ENCODE assay signal across 7 cellular contexts in the genomic region with DNA sequence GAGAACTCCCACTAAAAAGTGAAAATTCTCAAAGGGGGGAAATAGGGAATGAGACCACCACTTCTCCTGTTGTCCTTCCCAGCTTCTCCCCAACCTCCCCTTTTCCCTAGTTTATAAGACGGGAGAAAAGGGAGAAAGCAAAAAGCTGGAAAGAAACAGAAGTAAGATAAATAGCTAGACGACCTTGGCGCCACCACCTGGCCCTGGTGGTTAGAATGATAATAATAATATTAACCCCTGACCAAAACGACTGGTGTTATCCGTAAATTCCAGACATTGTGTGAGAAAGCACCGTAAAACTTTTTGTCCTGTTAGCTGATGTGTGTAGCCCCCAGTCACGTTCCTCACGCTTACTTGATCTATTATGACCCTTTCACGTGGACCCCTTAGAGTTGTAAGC. TPM values are rescaled to one million over a fixed set of nuclear protein-coding genes. Genes with fewer than 3 reads are reported as not detected.
DNase-seq lines count a peak whose midpoint lies in the region; ATAC-seq, FAIRE-seq and TF ChIP-seq lines count a peak whose summit lies in the region.
"Not testable (repeated sequence)": the region's sequence is repeated elsewhere in the genome, so short reads cannot be mapped to it uniquely, and the experiment has no call there.
"Had no signal": no experiment of that assay in that cellular context is flagged by ENCODE, and none has a peak within 500 bp of the region (broad histone marks: within the 10 kb centered on the region; RNA-seq: fewer than 3 reads in every experiment).

No MANE protein-coding gene starts in this region.

- CTCF ChIA-PET in HepG2 (lab: Yijun Ruan, JAX; ENCODE audit: low intra/inter-chr PET ratio, low total read pairs): interaction anchor here (1.5 kb wide), 1 partner anchor 112 kb away, joined by 3 read pairs; no protein-coding TSS in a partner anchor

- not testable (repeated sequence) for H3K36me3 Mint-ChIP-seq in chondrocyte (ENCODE audit: low read depth)

- not testable (repeated sequence) for H3F3A ChIP-seq in Loucy (ENCODE audit: low read depth); smooth muscle cell (ENCODE audit: low read depth)

- not testable (repeated sequence) for H3K4me2 ChIP-seq in Loucy (ENCODE audit: low read depth, low read length, poor library complexity, severe bottlenecking); HepG2 (ENCODE audit: low read depth, low read length)
- H3K4me2 ChIP-seq in smooth muscle cell: peak overlapping the region; percentile 39

- H3K27me3 Mint-ChIP-seq in chondrocyte (ENCODE audit: low read depth): not testable (repeated sequence)

- not testable (repeated sequence) for TF ChIP-seq RAD21 in HepG2 (CRISPR knock-in tag; IDR thresholded peaks at IDR 0.05)

- intact Hi-C loops in adrenal gland (cut with DNase I); HepG2 (cut with micrococcal nuclease; ENCODE audit: unreplicated experiment): not testable (repeated sequence)

- peak overlapping the region; percentile 41 for H3K27ac Mint-ChIP-seq in chondrocyte (ENCODE audit: unreplicated experiment)

- BruUV-seq in HepG2 (replicated peaks; lab: Mats Ljungman, UMichigan): not testable (repeated sequence)

- not testable (repeated sequence) for H3K9ac ChIP-seq in Loucy (ENCODE audit: low read depth, low read length, poor library complexity, severe bottlenecking); HepG2 (ENCODE audit: insufficient read depth, low read depth, low read length); smooth muscle cell (ENCODE audit: low read depth)

- DNase-seq in adrenal gland: peak in 2 of 7 donors; percentile 48 to 53
- DNase-seq in chondrocyte (ENCODE audit: low spot score); HepG2 (ENCODE audit: low spot score); smooth muscle cell (lab: John Stamatoyannopoulos, UW; ENCODE audit: unreplicated experiment): not testable (repeated sequence)

- H3K79me2 ChIP-seq in Loucy (ENCODE audit: insufficient read depth, low read length); HepG2 (ENCODE audit: insufficient read depth, low read length); smooth muscle cell (ENCODE audit: low read depth): not testable (repeated sequence)

- not testable (repeated sequence) for H2AFZ ChIP-seq in Loucy (ENCODE audit: low read length); HepG2 (ENCODE audit: low read length); smooth muscle cell (ENCODE audit: low read depth)

- not testable (repeated sequence) for TF ChIP-seq POLR2A in adrenal gland (IDR thresholded peaks at IDR 0.05); HepG2 (IDR thresholded peaks at IDR 0.05; ENCODE audit: insufficient read depth in 1 of 2, low read depth in 2 of 2, low read length in 2 of 2)

- H3K9me3 Mint-ChIP-seq in chondrocyte (ENCODE audit: low read depth): not testable (repeated sequence)

- 39 to 51% (median 43%) methylated on average over 9 of the region's 9 CpGs for WGBS in adrenal gland, 4 donors
- WGBS in HepG2 (ENCODE audit: low lambda C conversion rate): 28% methylated on average over 9 of the region's 9 CpGs
- WGBS in smooth muscle cell (ENCODE audit: low lambda C conversion rate): 84% methylated on average over 9 of the region's 9 CpGs

- not testable (repeated sequence) for TF ChIP-seq EP300 in HepG2 (IDR thresholded peaks at IDR 0.05; ENCODE audit: low read depth in 2 of 2, low read length in 2 of 2); HepG2 (CRISPR knock-in tag; IDR thresholded peaks at IDR 0.05; ENCODE audit: borderline replicate concordance)

- H3K4me1 ChIP-seq in Loucy (ENCODE audit: insufficient read depth, low read length, poor library complexity, severe bottlenecking) (peaks cover 13% of the 10 kb centered on the region), adrenal gland (replicated peaks in 1 of 2) (peaks cover 18 to 42% of the 10 kb centered on the region in 2 donors), HepG2 (ENCODE audit: insufficient read depth, low read length) (peaks cover 29% of the 10 kb centered on the region)
- not testable (repeated sequence) for H3K4me1 ChIP-seq in smooth muscle cell (ENCODE audit: low read depth)

- not testable (repeated sequence) for H4K20me1 ChIP-seq in Loucy (ENCODE audit: insufficient read depth, low read length, poor library complexity, severe bottlenecking); HepG2 (ENCODE audit: insufficient read depth, low read length); smooth muscle cell (ENCODE audit: low read depth)

- in situ Hi-C loops in HepG2 (cut with HindIII; ENCODE audit: extremely low pct_ligation_motif_present, low pct_unique_long_range_greater_than_20kb): not testable (repeated sequence)

- not testable (repeated sequence) for H3K36me3 ChIP-seq in Loucy (ENCODE audit: insufficient read depth, low read length); adrenal gland (replicated peaks in 1 of 2); HepG2 (replicated peaks in 1 of 2; ENCODE audit: control insufficient read depth in 1 of 2, insufficient read depth in 2 of 2, low read length in 2 of 2); smooth muscle cell (ENCODE audit: low read depth)

- not testable (repeated sequence) for H3K27me3 ChIP-seq in Loucy (ENCODE audit: insufficient read depth, low read length, poor library complexity, severe bottlenecking); adrenal gland; smooth muscle cell (ENCODE audit: low read depth)
- H3K27me3 ChIP-seq in HepG2 (ENCODE audit: control insufficient read depth in 1 of 2, insufficient read depth in 2 of 2, low read length in 2 of 2): peaks cover 0 to 29% of the 10 kb centered on the region in 2 experiments; a peak in 4 of 5 replicates

- not testable (repeated sequence) for H3K4me3 ChIP-seq in Loucy (ENCODE audit: low read length, poor library complexity, severe bottlenecking); HepG2 (replicated peaks in 1 of 3; ENCODE audit: insufficient read depth in 1 of 3, low read depth in 2 of 3, low read length in 3 of 3); smooth muscle cell
- H3K4me3 ChIP-seq in adrenal gland: peak overlapping the region in 1 of 4 donors; percentile 22

- TF ChIP-seq CTCF in C4-2B (conservative IDR thresholded peaks at IDR 0.05) (0 out of 2 replicates have a peak, but pooled peaks have one; percentile 8), Loucy (conservative IDR thresholded peaks at IDR 0.05; ENCODE audit: low read length) (0 out of 2 replicates have a peak, but pooled peaks have one; percentile 13), adrenal gland (IDR thresholded peaks at IDR 0.05) (peak in 4 of 6 experiments; percentile 3 to 41 (median 24)), HepG2 (CRISPR knock-in tag; IDR thresholded peaks at IDR 0.05) (0 out of 2 replicates have a peak, but pooled peaks have one; percentile 23)
- not testable (repeated sequence) for TF ChIP-seq CTCF in chondrocyte (IDR thresholded peaks at IDR 0.05); smooth muscle cell (IDR thresholded peaks at IDR 0.05; ENCODE audit: borderline replicate concordance, insufficient read depth, poor library complexity, severe bottlenecking)

- POLR2A ChIA-PET in HepG2 (lab: Yijun Ruan, JAX): not testable (repeated sequence)

- H3K9me2 ChIP-seq in Loucy (replicated peaks; ENCODE audit: low read depth, low read length): not testable (repeated sequence)

- not testable (repeated sequence) for H3K27ac ChIP-seq in C4-2B; HepG2 (ENCODE audit: extremely low read length, insufficient read depth, low read length); smooth muscle cell (ENCODE audit: low read depth)
- peak overlapping the region; percentile 69 to 89 (median 87) for H3K27ac ChIP-seq in adrenal gland

- not testable (repeated sequence) for ATAC-seq in HepG2

- not testable (repeated sequence) for H3K9me3 ChIP-seq in Loucy (ENCODE audit: insufficient read depth, low read depth, low read length); adrenal gland (replicated peaks in 1 of 3); smooth muscle cell (replicated peaks; ENCODE audit: low read depth)
- H3K9me3 ChIP-seq in HepG2 (ENCODE audit: low read length): peaks cover 11% of the 10 kb centered on the region

- peaks cover 35% of the 10 kb centered on the region for H3K4me1 Mint-ChIP-seq in chondrocyte (ENCODE audit: low read depth)

- not testable (repeated sequence) for H3K4me3 Mint-ChIP-seq in chondrocyte (ENCODE audit: unreplicated experiment)

- not testable (repeated sequence) for FAIRE-seq in HepG2 (lab: Jason Lieb, UNC)

RNA-seq across cellular contexts. Expression of gene B3GNT7, which starts 12.8 kb away (rescaled TPM):
- total RNA-seq in adrenal gland (10 to 100 TPM; 36.6 to 71.6 (median 50.9) TPM), chondrocyte (1.7 to 1.9 TPM (median 1.8 TPM) in 3 replicates), HepG2 (2016; rRNA removed; fragmentation: Illumina TruSeq; extraction: Trizol) (0.24 TPM in 1 of 2 replicates, not detected in the other), smooth muscle cell (0.85 and 1.5 TPM in 2 replicates)
- polyA plus RNA-seq in adrenal gland (10 to 100 TPM in 2 of 3 donors, 1 to 10 TPM in 1; 3.1 to 12.6 (median 11.6) TPM), HepG2 (2011; rRNA removed) (0.04 and 0.12 TPM in 2 replicates), smooth muscle cell (0.62 and 1.0 TPM in 2 replicates)
- 0.18 TPM in 1 of 2 replicates, not detected in the other for total RNA-seq in HepG2 (2016; cell fraction: cytosol; rRNA removed; fragmentation: Illumina TruSeq; extraction: Trizol; ENCODE audit: low read depth)
- total RNA-seq in HepG2 (2016; cell fraction: insoluble cytoplasmic fraction; rRNA removed; fragmentation: Illumina TruSeq; extraction: Trizol): 0.13 and 0.24 TPM in 2 replicates
- total RNA-seq in HepG2 (2016; cell fraction: membrane; rRNA removed; fragmentation: Illumina TruSeq; extraction: Trizol): 0.07 and 0.19 TPM in 2 replicates
- 0.28 and 0.59 TPM in 2 replicates for total RNA-seq in HepG2 (2016; cell fraction: nucleus; rRNA removed; fragmentation: Illumina TruSeq; extraction: Trizol)
- 0.12 and 0.30 TPM in 2 replicates for polyA plus RNA-seq in HepG2 (2011; cell fraction: cytosol; rRNA removed)
- 0.21 and 0.24 TPM in 2 replicates for polyA plus RNA-seq in HepG2 (2011; cell fraction: nucleus; rRNA removed)
- polyA plus RNA-seq in HepG2 (2012): 0.07 TPM in 1 of 2 replicates, not detected in the other
- 0.03 and 0.06 TPM in 2 replicates for polyA plus RNA-seq in HepG2 (2016; cell fraction: cytosol; fragmentation: Illumina TruSeq; extraction: Trizol; ENCODE audit: low read depth)
- 0.20 TPM in 1 of 2 replicates, not detected in the other for polyA plus RNA-seq in HepG2 (2016; cell fraction: insoluble cytoplasmic fraction; fragmentation: Illumina TruSeq; extraction: Trizol; ENCODE audit: low read depth)
- polyA plus RNA-seq in HepG2 (2016; cell fraction: membrane; fragmentation: Illumina TruSeq; extraction: Trizol; ENCODE audit: low read depth): 0.10 and 0.13 TPM in 2 replicates
- polyA plus RNA-seq in HepG2 (2016; cell fraction: nucleus; fragmentation: Illumina TruSeq; extraction: Trizol; ENCODE audit: insufficient read depth, low read depth): 0.40 and 0.51 TPM in 2 replicates
- polyA minus RNA-seq in HepG2 (2011; rRNA and poly(A)+ RNA removed; ENCODE audit: low replicate concordance): 0.09 and 1.4 TPM in 2 replicates
- 0.35 and 0.59 TPM in 2 replicates for polyA minus RNA-seq in HepG2 (2011; cell fraction: cytosol; rRNA and poly(A)+ RNA removed)
- 0.64 TPM in 1 of 2 replicates, not detected in the other for polyA minus RNA-seq in HepG2 (2011; cell fraction: nucleus; rRNA and poly(A)+ RNA removed)
- total RNA-seq: CD4-positive, CD25-positive, alpha-beta regulatory T cell had no signal
- polyA plus RNA-seq: CD4-positive, CD25-positive, alpha-beta regulatory T cell had no signal

RNA-seq across cellular contexts. Expression of gene NCL, which starts 56.0 kb away (rescaled TPM):
- total RNA-seq in adrenal gland (100 to 1,000 TPM in 5 of 8 donors, 10 to 100 TPM in 3; 70.6 to 606 (median 251) TPM), chondrocyte (298 to 471 TPM (median 302 TPM) in 3 replicates), HepG2 (2016; rRNA removed; fragmentation: Illumina TruSeq; extraction: Trizol) (779 and 1,144 TPM in 2 replicates), smooth muscle cell (106 and 108 TPM in 2 replicates)
- polyA plus RNA-seq in adrenal gland (1,000 to 10,000 TPM in 1 of 3 donors, 100 to 1,000 TPM in 2; 121 to 1,227 (median 208) TPM), HepG2 (2011; rRNA removed) (91.5 and 105 TPM in 2 replicates), smooth muscle cell (219 and 296 TPM in 2 replicates)
- 61.7 and 76.7 TPM in 2 replicates for total RNA-seq in HepG2 (2016; cell fraction: cytosol; rRNA removed; fragmentation: Illumina TruSeq; extraction: Trizol; ENCODE audit: low read depth)
- 790 and 1,072 TPM in 2 replicates for total RNA-seq in HepG2 (2016; cell fraction: insoluble cytoplasmic fraction; rRNA removed; fragmentation: Illumina TruSeq; extraction: Trizol)
- total RNA-seq in HepG2 (2016; cell fraction: membrane; rRNA removed; fragmentation: Illumina TruSeq; extraction: Trizol): 128 and 141 TPM in 2 replicates
- 591 and 635 TPM in 2 replicates for total RNA-seq in HepG2 (2016; cell fraction: nucleus; rRNA removed; fragmentation: Illumina TruSeq; extraction: Trizol)
- 50.8 and 75.9 TPM in 2 replicates for polyA plus RNA-seq in HepG2 (2011; cell fraction: cytosol; rRNA removed)
- 99.7 and 139 TPM in 2 replicates for polyA plus RNA-seq in HepG2 (2011; cell fraction: nucleus; rRNA removed)
- polyA plus RNA-seq in HepG2 (2012): 351 and 573 TPM in 2 replicates
- polyA plus RNA-seq in HepG2 (2016; cell fraction: cytosol; fragmentation: Illumina TruSeq; extraction: Trizol; ENCODE audit: low read depth): 29.0 and 32.7 TPM in 2 replicates
- 1,733 and 1,875 TPM in 2 replicates for polyA plus RNA-seq in HepG2 (2016; cell fraction: insoluble cytoplasmic fraction; fragmentation: Illumina TruSeq; extraction: Trizol; ENCODE audit: low read depth)
- polyA plus RNA-seq in HepG2 (2016; cell fraction: membrane; fragmentation: Illumina TruSeq; extraction: Trizol; ENCODE audit: low read depth): 54.0 and 78.7 TPM in 2 replicates
- polyA plus RNA-seq in HepG2 (2016; cell fraction: nucleus; fragmentation: Illumina TruSeq; extraction: Trizol; ENCODE audit: insufficient read depth, low read depth): 1,027 and 1,033 TPM in 2 replicates
- polyA minus RNA-seq in HepG2 (2011; rRNA and poly(A)+ RNA removed; ENCODE audit: low replicate concordance): 22.3 and 47.2 TPM in 2 replicates
- polyA minus RNA-seq in HepG2 (2011; cell fraction: cytosol; rRNA and poly(A)+ RNA removed): 85.0 and 124 TPM in 2 replicates
- polyA minus RNA-seq in HepG2 (2011; cell fraction: nucleus; rRNA and poly(A)+ RNA removed): 218 and 248 TPM in 2 replicates

Comparison
In these comparisons a context has a peak if more than half of its experiments do, and no peak if none do; other contexts are left out.
1. RNA of gene B3GNT7, which starts 12.8 kb away (total RNA-seq): 36.6 to 71.6 TPM in adrenal gland; 1.7 to 1.9 TPM in chondrocyte, 0.85 to 1.5 TPM in smooth muscle cell and 0.07 to 0.59 TPM in HepG2; every median in the first group is over 10 times any median in the second.